Comparison of ENCODE assay signal across 8 cellular contexts in the genomic region with DNA sequence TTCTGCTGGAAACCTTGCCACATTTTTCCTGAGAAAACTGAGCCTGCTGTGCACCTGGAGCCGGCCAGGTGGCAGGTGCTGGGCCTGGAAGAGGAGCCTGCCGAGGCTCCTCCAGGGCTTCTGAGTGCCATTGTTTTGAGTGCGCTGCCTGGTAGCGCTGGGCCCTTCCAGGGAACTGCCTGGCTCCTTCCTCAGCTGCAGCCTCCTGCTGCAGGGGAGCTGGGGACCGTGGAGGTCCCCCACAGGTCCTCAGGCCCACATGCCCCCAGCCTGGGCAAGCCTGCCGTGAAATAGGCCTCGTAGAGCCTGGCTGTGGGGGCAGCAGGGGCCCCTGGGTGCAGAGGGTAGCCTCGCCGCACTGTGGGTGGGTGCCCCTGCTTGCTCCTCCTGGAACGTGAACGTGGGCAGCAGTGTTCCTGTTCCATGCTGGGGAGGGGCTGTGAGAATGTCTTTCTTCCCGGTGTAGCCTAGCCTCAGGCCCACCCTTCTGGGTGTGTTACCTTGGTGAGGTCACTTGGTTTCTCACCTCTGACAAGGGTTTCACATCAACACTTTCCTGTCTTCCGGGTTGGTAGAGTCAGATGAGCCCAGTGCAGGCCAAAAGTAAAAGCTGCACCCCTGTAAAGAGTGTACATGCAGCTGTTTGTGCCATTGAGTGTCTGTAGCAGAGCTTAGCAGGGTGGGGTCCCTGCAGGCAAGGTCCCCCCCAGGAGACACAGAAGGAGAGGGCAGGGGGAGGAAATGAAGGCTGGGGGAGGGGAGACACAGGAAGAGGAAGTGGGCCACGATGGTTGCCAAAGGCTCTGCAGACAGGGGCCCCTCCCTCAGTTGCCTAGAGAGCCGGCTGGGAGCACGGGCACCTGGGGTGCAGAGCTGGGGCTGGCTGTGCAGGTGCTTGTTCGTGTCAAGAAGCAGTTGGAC. TPM values are rescaled to one million over a fixed set of nuclear protein-coding genes. Genes with fewer than 3 reads are reported as not detected.
DNase-seq lines count a peak whose midpoint lies in the region; ATAC-seq, FAIRE-seq and TF ChIP-seq lines count a peak whose summit lies in the region.

No MANE protein-coding gene starts in this region.

- 59 to 65% methylated on average over 5 to 16 of the region's 17 CpGs for WGBS in testis, 2 donors

- peak; percentile 93 for DNase-seq in COR-L47 (lab: John Stamatoyannopoulos, UW)
- DNase-seq in NOMO-1 treated with dmso at 0.1 percent for 144 hours (lab: John Stamatoyannopoulos, UW; ENCODE audit: unreplicated experiment) = peak; percentile 50
- peak; percentile 85 for DNase-seq in activated effector memory CD4-positive, alpha-beta T cell treated with Interleukin-2 at 50 U/mL for 16 hours
- DNase-seq in kidney = no peak
- peak; percentile 46 for DNase-seq in testis
- DNase-seq in Ammon's horn (ENCODE audit: low spot score) = no peak

- H3K9ac ChIP-seq in kidney (ENCODE audit: low read length in 2 of 2) = no peak overlapping the region

- TF ChIP-seq CTCF in kidney (IDR thresholded peaks at IDR 0.05; ENCODE audit: borderline replicate concordance, extremely low read depth, insufficient read depth) (no peak), testis (IDR thresholded peaks at IDR 0.05) (no peak)

- H3K9me3 ChIP-seq in kidney (ENCODE audit: control insufficient read depth in 1 of 2, low read length in 2 of 2) (no peaks in the 10 kb centered on the region), testis (no peaks in the 10 kb centered on the region)

- H3K4me1 ChIP-seq in kidney (ENCODE audit: control insufficient read depth in 1 of 2, insufficient read depth in 1 of 2, low read depth in 1 of 2, low read length in 2 of 2) (peaks cover 57 to 69% of the 10 kb centered on the region in 2 donors), testis (peaks cover 80% of the 10 kb centered on the region)

- ATAC-seq in GM19438 (IDR thresholded peaks at IDR 0.05; ENCODE audit: low read depth, unreplicated experiment) (peak; percentile 67), HG03460 (IDR thresholded peaks at IDR 0.05; ENCODE audit: unreplicated experiment) (peak; percentile 57)

- H3K4me3 ChIP-seq in kidney (ENCODE audit: low read length in 2 of 2) = no peak overlapping the region
- H3K4me3 ChIP-seq in testis = no peak overlapping the region

- FAIRE-seq in kidney (lab: Jason Lieb, UNC) = no peak

- no peaks in the 10 kb centered on the region for H3K27me3 ChIP-seq in testis

- intact Hi-C loops in kidney (cut with DNase I) (no loop called here), testis (cut with DNase I; ENCODE audit: low total_unique reads) (no loop called here)

- TF ChIP-seq POLR2A in testis (IDR thresholded peaks at IDR 0.05) = no peak

- H3K27ac ChIP-seq in kidney (ENCODE audit: low read depth in 2 of 2, low read length in 2 of 2) (peak overlapping the region; percentile 29), testis (peak overlapping the region; percentile 65 to 94)

- no peaks in the 10 kb centered on the region for H3K36me3 ChIP-seq in kidney (ENCODE audit: control insufficient read depth in 1 of 2, insufficient read depth in 2 of 2, low read length in 2 of 2)
- H3K36me3 ChIP-seq in testis (ENCODE audit: low read depth, missing control alignments) = no peaks in the 10 kb centered on the region

RNA-seq across cellular contexts. Expression of a gene that starts 34.5 kb away (rescaled TPM):
- total RNA-seq in kidney = 123 TPM
- 55.5 TPM for polyA plus RNA-seq in kidney (ENCODE audit: insufficient read depth, low read depth, low replicate concordance)
- 10 to 100 TPM; 41.9 to 61.7 TPM for total RNA-seq in testis
- 45.7 TPM for polyA plus RNA-seq in testis (ENCODE audit: insufficient read depth, low read depth, low replicate concordance)

Comparison
In these comparisons a context has a peak if more than half of its experiments do, and no peak if none do; other contexts are left out.
1. DNase-seq: peak in COR-L47 (single experiment), NOMO-1 treated with dmso at 0.1 percent for 144 hours (single experiment), activated effector memory CD4-positive, alpha-beta T cell treated with Interleukin-2 at 50 U/mL for 16 hours (single experiment) and testis (single experiment); none in kidney (single experiment) and Ammon's horn (single experiment).